17 cellular contexts compared by ENCODE assay signal in the genomic region with DNA sequence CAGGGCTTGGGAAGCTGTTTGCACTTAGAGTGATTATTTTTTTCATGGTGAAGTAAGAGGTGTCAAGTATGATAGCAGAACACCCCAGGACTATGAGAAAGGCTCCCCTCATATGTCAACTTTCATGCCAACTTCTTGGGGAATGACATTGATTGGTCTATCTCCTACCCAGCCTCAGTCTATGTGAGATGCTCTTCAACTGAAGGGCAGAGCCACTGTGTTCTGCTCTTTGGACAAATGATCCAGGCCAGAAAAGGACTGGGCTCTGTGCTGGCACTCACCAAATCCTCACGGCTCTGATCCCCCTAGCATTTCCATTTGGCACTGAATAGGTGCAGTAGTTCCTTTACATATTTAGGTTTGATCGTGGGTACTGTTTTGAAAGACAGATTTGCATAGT.
"Had no signal": no experiment of that assay in that cellular context is flagged by ENCODE, and none has a peak within 500 bp of the region (broad histone marks: within the 10 kb centered on the region; RNA-seq: fewer than 3 reads in every experiment).

No MANE protein-coding gene starts in this region.

- H3K36me3 ChIP-seq: left lung, lower lobe of right lung, ovary, thoracic aorta, transverse colon, upper lobe of right lung, uterus had no signal

- DNase-seq: dorsolateral prefrontal cortex; effector CD4-positive, alpha-beta T cell; kidney; naive thymus-derived CD8-positive, alpha-beta T cell; occipital lobe; ovary; small intestine; stimulated activated CD4-positive, alpha-beta T cell treated with anti-CD3 and anti-CD28 coated beads, Interleukin-15, amount 100 ng/mL, for 24 hours; stimulated activated CD4-positive, alpha-beta T cell treated with anti-CD3 and anti-CD28 coated beads, Interleukin-2, amount 100 ng/mL, for 48 hours; stimulated activated naive B cell treated with anti-CD40 and anti-IgM and Interleukin-4, amounts not matched to agents 10 μg/mL and 1 μg/mL and 100 μg/mL, for 72 hours; transverse colon; upper lobe of right lung; uterus had no signal

- H3K27ac ChIP-seq: dorsolateral prefrontal cortex, hepatocyte, left lung, lower lobe of right lung, ovary, thoracic aorta, transverse colon, upper lobe of right lung, uterus had no signal

- H3K9me3 ChIP-seq: left lung, lower lobe of right lung, ovary, thoracic aorta, transverse colon, upper lobe of right lung, uterus had no signal

- ATAC-seq: naive thymus-derived CD8-positive, alpha-beta T cell; stimulated activated naive B cell treated with anti-CD40 and anti-IgM and Interleukin-4, amounts not matched to agents 10 μg/mL and 1 μg/mL and 100 μg/mL, for 72 hours had no signal

- H3K4me3 ChIP-seq: dorsolateral prefrontal cortex, hepatocyte, left lung, lower lobe of right lung, ovary, thoracic aorta, transverse colon, upper lobe of right lung, uterus had no signal

- H3K4me1 ChIP-seq: lower lobe of right lung, transverse colon, upper lobe of right lung, uterus had no signal

- H3K27me3 ChIP-seq: hepatocyte, left lung, ovary, transverse colon, upper lobe of right lung, uterus had no signal
